Comparison of ENCODE assay signal across 29 cellular contexts in the genomic region with DNA sequence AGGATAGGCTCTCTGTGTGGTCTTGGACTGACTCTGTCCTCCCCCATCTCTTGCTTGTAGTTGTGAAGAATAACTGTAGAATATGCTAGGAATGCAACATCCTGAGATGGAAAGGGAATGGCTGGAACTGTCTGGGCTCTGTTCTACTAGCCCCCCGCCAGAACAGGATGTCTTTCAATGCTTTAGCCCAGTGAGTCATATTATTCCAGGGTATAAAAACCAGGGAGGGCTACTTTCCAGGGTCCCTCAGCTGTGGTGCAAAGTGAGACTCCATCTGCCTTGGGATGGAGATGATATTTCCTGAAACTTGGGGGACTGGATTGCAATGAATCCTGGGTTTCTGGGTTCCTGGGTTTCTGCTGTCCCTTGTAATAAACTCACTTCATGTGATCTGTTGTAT. TPM values are rescaled to one million over a fixed set of nuclear protein-coding genes. Genes with fewer than 3 reads are reported as not detected.
"Had no signal": no experiment of that assay in that cellular context is flagged by ENCODE, and none has a peak within 500 bp of the region (broad histone marks: within the 10 kb centered on the region; RNA-seq: fewer than 3 reads in every experiment).

No MANE protein-coding gene starts in this region.

- H3K9me3 ChIP-seq: testis, thyroid gland, upper lobe of right lung, vagina had no signal

- DNase-seq: stimulated activated CD4-positive, alpha-beta T cell treated with anti-CD3 and anti-CD28 coated beads, Interleukin-2, amount 100 ng/mL, for 48 hours; stimulated activated CD4-positive, alpha-beta T cell treated with anti-CD3 and anti-CD28 coated beads, Interleukin-4, amount 100 ng/mL, for 1 hour; stimulated activated CD4-positive, alpha-beta T cell treated with anti-CD3 and anti-CD28 coated beads, Interleukin-4, amount 100 ng/mL, for 24 hours; stimulated activated CD4-positive, alpha-beta T cell treated with anti-CD3 and anti-CD28 coated beads, Interleukin-4, amount 100 ng/mL, for 4 hours; stimulated activated CD8-positive, alpha-beta memory T cell treated with anti-CD3 and anti-CD28 coated beads, Interleukin-4, amount 100 ng/mL, for 48 hours; stimulated activated naive B cell treated with anti-CD40 and anti-IgM and Interleukin-4, amounts not matched to agents 10 μg/mL and 1 μg/mL and 100 μg/mL, for 72 hours; stimulated activated naive CD4-positive, alpha-beta T cell; stimulated activated naive CD4-positive, alpha-beta T cell treated with Interleukin-2 at 50 U/mL for 16 hours; stimulated activated naive CD8-positive, alpha-beta T cell treated with anti-CD3 and anti-CD28 coated beads, Interleukin-15, amount 100 ng/mL, for 72 hours; stimulated activated naive CD8-positive, alpha-beta T cell treated with anti-CD3 and anti-CD28 coated beads, Interleukin-15, Interleukin-2, amounts not matched to agents 100 U/mL and 50 U/mL, for 24 hours; stomach; substantia nigra; testis; thyroid gland; tibial artery; transverse colon; trophoblast cell; upper lobe of left lung; upper lobe of right lung; uterus had no signal

- H3K27ac Mint-ChIP-seq: stimulated activated effector memory CD8-positive, alpha-beta T cell treated with anti-CD3 and anti-CD28 coated beads, Interleukin-12 subunit alpha, Interleukin-12 subunit beta, amount 100 ng/mL, for 72 hours; stimulated activated memory B cell treated with anti-CD40 and anti-IgM and Interleukin-4, amounts not matched to agents 10 μg/mL and 1 μg/mL and 100 μg/mL, for 72 hours; stimulated activated naive B cell treated with anti-CD40 and anti-IgM and Interleukin-4, amounts not matched to agents 10 μg/mL and 1 μg/mL and 100 μg/mL, for 72 hours; stimulated activated naive CD8-positive, alpha-beta T cell treated with anti-CD3 and anti-CD28 coated beads, Interleukin-15, amount 100 ng/mL, for 72 hours; stimulated activated naive CD8-positive, alpha-beta T cell treated with anti-CD3 and anti-CD28 coated beads, Interleukin-15, Interleukin-2, amounts not matched to agents 100 ng/mL and 50 ng/mL, for 24 hours; type B pancreatic cell had no signal

- H3K36me3 ChIP-seq: stomach, suprapubic skin, thoracic aorta, thyroid gland, tibial artery, tibial nerve, transverse colon, upper lobe of left lung, upper lobe of right lung, uterus, vagina had no signal

- H3K27me3 Mint-ChIP-seq: stimulated activated naive CD8-positive, alpha-beta T cell treated with anti-CD3 and anti-CD28 coated beads, Interleukin-15, amount 100 ng/mL, for 72 hours; type B pancreatic cell had no signal

- H3K27me3 ChIP-seq: stomach, suprapubic skin, testis, thyroid gland, tibial artery, tibial nerve, transverse colon, upper lobe of left lung, upper lobe of right lung, uterus, vagina had no signal

- H3K4me1 ChIP-seq: stomach, suprapubic skin, testis, thyroid gland, tibial artery, tibial nerve, transverse colon, upper lobe of left lung, upper lobe of right lung, uterus, vagina had no signal

- H3K4me3 Mint-ChIP-seq: stimulated activated effector memory CD8-positive, alpha-beta T cell treated with anti-CD3 and anti-CD28 coated beads, Interleukin-12 subunit alpha, Interleukin-12 subunit beta, amount 100 ng/mL, for 72 hours; stimulated activated memory B cell treated with anti-CD40 and anti-IgM and Interleukin-4, amounts not matched to agents 10 μg/mL and 1 μg/mL and 100 μg/mL, for 72 hours; stimulated activated naive B cell treated with anti-CD40 and anti-IgM and Interleukin-4, amounts not matched to agents 10 μg/mL and 1 μg/mL and 100 μg/mL, for 72 hours; stimulated activated naive CD8-positive, alpha-beta T cell treated with anti-CD3 and anti-CD28 coated beads, Interleukin-15, amount 100 ng/mL, for 72 hours; stimulated activated naive CD8-positive, alpha-beta T cell treated with anti-CD3 and anti-CD28 coated beads, Interleukin-15, Interleukin-2, amounts not matched to agents 100 ng/mL and 50 ng/mL, for 24 hours; type B pancreatic cell had no signal

- H3K27ac ChIP-seq: stomach, suprapubic skin, testis, thoracic aorta, thyroid gland, tibial artery, tibial nerve, transverse colon, upper lobe of left lung, upper lobe of right lung, uterus, vagina had no signal

- FAIRE-seq: urothelium cell line had no signal

- H3K4me1 Mint-ChIP-seq: stimulated activated effector memory CD8-positive, alpha-beta T cell treated with anti-CD3 and anti-CD28 coated beads, Interleukin-12 subunit alpha, Interleukin-12 subunit beta, amount 100 ng/mL, for 72 hours; stimulated activated memory B cell treated with anti-CD40 and anti-IgM and Interleukin-4, amounts not matched to agents 10 μg/mL and 1 μg/mL and 100 μg/mL, for 72 hours; stimulated activated naive B cell treated with anti-CD40 and anti-IgM and Interleukin-4, amounts not matched to agents 10 μg/mL and 1 μg/mL and 100 μg/mL, for 72 hours; stimulated activated naive CD8-positive, alpha-beta T cell treated with anti-CD3 and anti-CD28 coated beads, Interleukin-15, amount 100 ng/mL, for 72 hours had no signal

- H3K36me3 Mint-ChIP-seq: stimulated activated effector memory CD8-positive, alpha-beta T cell treated with anti-CD3 and anti-CD28 coated beads, Interleukin-12 subunit alpha, Interleukin-12 subunit beta, amount 100 ng/mL, for 72 hours; stimulated activated memory B cell treated with anti-CD40 and anti-IgM and Interleukin-4, amounts not matched to agents 10 μg/mL and 1 μg/mL and 100 μg/mL, for 72 hours; stimulated activated naive B cell treated with anti-CD40 and anti-IgM and Interleukin-4, amounts not matched to agents 10 μg/mL and 1 μg/mL and 100 μg/mL, for 72 hours; type B pancreatic cell had no signal

- H3K4me3 ChIP-seq: stomach, suprapubic skin, testis, thoracic aorta, thyroid gland, tibial artery, tibial nerve, transverse colon, upper lobe of left lung, upper lobe of right lung, uterus, vagina had no signal

- ATAC-seq: stimulated activated effector memory CD8-positive, alpha-beta T cell treated with anti-CD3 and anti-CD28 coated beads, Interleukin-12 subunit alpha, Interleukin-12 subunit beta, amount 100 ng/mL, for 72 hours; stimulated activated memory B cell treated with anti-CD40 and anti-IgM and Interleukin-4, amounts not matched to agents 10 μg/mL and 1 μg/mL and 100 μg/mL, for 72 hours; stimulated activated naive B cell treated with anti-CD40 and anti-IgM and Interleukin-4, amounts not matched to agents 10 μg/mL and 1 μg/mL and 100 μg/mL, for 72 hours; stimulated activated naive CD8-positive, alpha-beta T cell treated with anti-CD3 and anti-CD28 coated beads, Interleukin-15, amount 100 ng/mL, for 72 hours; stimulated activated naive CD8-positive, alpha-beta T cell treated with anti-CD3 and anti-CD28 coated beads, Interleukin-15, Interleukin-2, amounts not matched to agents 100 U/mL and 50 U/mL, for 24 hours; upper lobe of right lung had no signal

RNA-seq across cellular contexts. Expression of gene HYDIN, which starts 32.1 kb away (rescaled TPM):
- total RNA-seq: vagina had no signal
